8 cellular contexts compared by ENCODE assay signal in the genomic region with DNA sequence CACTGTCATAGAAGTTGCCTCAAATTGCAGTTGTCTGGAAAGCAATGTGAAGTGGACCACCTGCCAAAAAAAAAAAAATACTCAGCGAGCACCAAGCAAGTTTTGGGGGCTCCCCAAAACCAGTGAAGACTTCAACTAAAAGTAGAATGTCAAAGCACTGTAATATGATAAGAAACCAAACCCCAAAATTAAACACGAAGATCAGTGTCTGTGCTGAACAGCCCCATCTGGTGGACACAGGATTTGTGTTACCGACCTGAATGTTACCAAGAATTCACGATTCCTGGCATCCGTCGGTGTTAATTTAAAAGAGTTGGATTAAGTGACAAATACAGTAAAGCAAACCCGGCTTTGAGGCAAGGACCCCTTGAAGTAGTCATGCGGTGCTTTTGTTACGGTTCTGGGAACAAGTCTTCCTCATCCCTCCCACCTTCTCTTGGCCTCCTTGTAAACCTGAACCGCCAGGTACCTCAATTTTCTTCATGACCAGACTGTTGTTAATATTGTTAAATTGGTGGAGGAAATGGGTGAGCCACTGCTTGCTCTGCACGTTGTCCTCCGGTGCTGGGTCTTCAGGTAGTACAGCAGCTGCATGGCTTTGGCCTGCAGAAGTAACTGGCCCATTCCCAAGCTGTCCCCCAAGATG. TPM values are rescaled to one million over a fixed set of nuclear protein-coding genes. Genes with fewer than 3 reads are reported as not detected.
DNase-seq lines count a peak whose midpoint lies in the region; ATAC-seq, FAIRE-seq and TF ChIP-seq lines count a peak whose summit lies in the region.

No MANE protein-coding gene starts in this region.

- no peak overlapping the region for H3K9ac ChIP-seq in NT2/D1 (ENCODE audit: insufficient read length, low read depth)

- H3K4me2 ChIP-seq in A549 = peak overlapping the region; percentile 49

- H3K4me3 ChIP-seq in A549 = no peak overlapping the region
- H3K4me3 ChIP-seq in GM12875 (ENCODE audit: low read depth, low read length) = no peak overlapping the region
- H3K4me3 ChIP-seq in NT2/D1 (ENCODE audit: insufficient read length, low read depth) = no peak overlapping the region
- H3K4me3 ChIP-seq in upper lobe of left lung = no peak overlapping the region

- no peak for TF ChIP-seq EP300 in A549 (IDR thresholded peaks at IDR 0.05)
- TF ChIP-seq EP300 in upper lobe of left lung (IDR thresholded peaks at IDR 0.05) = no peak

- TF ChIP-seq CTCF in A549 (IDR thresholded peaks at IDR 0.05) (peak; percentile 87), GM12875 (IDR thresholded peaks at IDR 0.05; ENCODE audit: borderline replicate concordance, insufficient read depth, low read depth, low read length) (peak; percentile 66; the same call in 1 of the 2 replicates), upper lobe of left lung (IDR thresholded peaks at IDR 0.05) (peak; percentile 45 to 69 (median 58))

- no peak for TF ChIP-seq POLR2A in A549 (IDR thresholded peaks at IDR 0.05; ENCODE audit: low read length)
- TF ChIP-seq POLR2A in upper lobe of left lung (IDR thresholded peaks at IDR 0.05) = no peak

- H3K27ac ChIP-seq in A549 = no peak overlapping the region
- no peak overlapping the region for H3K27ac ChIP-seq in upper lobe of left lung

- no peak for FAIRE-seq in A549 (lab: Jason Lieb, UNC)

- 16% methylated on average over 12 of the region's 12 CpGs for WGBS in A549 (ENCODE audit: missing lambda C conversion rate)
- WGBS in upper lobe of left lung, 2 donors = 19 to 31% methylated on average over 12 of the region's 12 CpGs

- no peaks in the 10 kb centered on the region for H3K36me3 Mint-ChIP-seq in activated T-cell treated with anti-CD3 and anti-CD28 coated beads, Interleukin-2, amount 50 U/mL, for 24 hours (ENCODE audit: low read depth)

- POLR2A ChIA-PET in A549 (lab: Yijun Ruan, JAX) = no interaction called here

- H3K4me1 ChIP-seq in A549 (no peaks in the 10 kb centered on the region), NT2/D1 (ENCODE audit: insufficient read depth, insufficient read length) (no peaks in the 10 kb centered on the region), upper lobe of left lung (peaks cover 5 to 20% (median 13%) of the 10 kb centered on the region in 4 donors)

- H3K27me3 ChIP-seq in NT2/D1 (ENCODE audit: insufficient read depth, insufficient read length) (no peaks in the 10 kb centered on the region), upper lobe of left lung (peaks cover 0 to 13% (median 5%) of the 10 kb centered on the region in 4 donors)

- H3K9me3 ChIP-seq in A549 (no peaks in the 10 kb centered on the region), NT2/D1 (ENCODE audit: insufficient read depth, low read length) (no peaks in the 10 kb centered on the region), upper lobe of left lung (no peaks in the 10 kb centered on the region)

- H3K36me3 ChIP-seq in NT2/D1 (ENCODE audit: insufficient read depth, insufficient read length, low read length) (no peaks in the 10 kb centered on the region), upper lobe of left lung (no peaks in the 10 kb centered on the region)

- H3K4me1 Mint-ChIP-seq in activated T-cell treated with anti-CD3 and anti-CD28 coated beads, Interleukin-2, amount 50 U/mL, for 24 hours (ENCODE audit: low read depth) = peaks cover 16% of the 10 kb centered on the region

- H3K4me3 Mint-ChIP-seq in activated T-cell treated with anti-CD3 and anti-CD28 coated beads, Interleukin-2, amount 50 U/mL, for 24 hours = peak overlapping the region; percentile 66

- peaks cover 28% of the 10 kb centered on the region for H3K27me3 Mint-ChIP-seq in activated T-cell treated with anti-CD3 and anti-CD28 coated beads, Interleukin-2, amount 50 U/mL, for 24 hours

- peak overlapping the region; percentile 18 for H3K27ac Mint-ChIP-seq in activated T-cell treated with anti-CD3 and anti-CD28 coated beads, Interleukin-2, amount 50 U/mL, for 24 hours

- ATAC-seq in A549 (peak; percentile 43 to 80; a peak in 4 of 6 replicates), upper lobe of left lung (ENCODE audit: low FRiP score in 2 of 2) (peak; percentile 57 to 76), GM19328 (IDR thresholded peaks at IDR 0.05; ENCODE audit: unreplicated experiment) (no peak)

- DNase-seq in A549 (ENCODE audit: low read depth in 1 of 2, low spot score in 1 of 2) = peak; percentile 28 to 61
- DNase-seq in NT2/D1 (ENCODE audit: low read depth, low spot score) = peak; percentile 18
- peak; percentile 40 for DNase-seq in activated T-cell treated with anti-CD3 and anti-CD28 coated beads, Interleukin-2, amount 50 U/mL, for 24 hours
- peak; percentile 78 for DNase-seq in fibroblast of peridontal ligament (ENCODE audit: extremely low read depth)
- peak in 34 of 56 donors; percentile 1 to 80 (median 17) for DNase-seq in nucleus accumbens (lab: John Stamatoyannopoulos, UW)
- DNase-seq in upper lobe of left lung = peak in 1 of 2 donors; percentile 36

- TF ChIP-seq RAD21 in A549 (conservative IDR thresholded peaks at IDR 0.05 in 1 of 2, IDR thresholded peaks at IDR 0.05 in 1 of 2) = peak; percentile 63 to 71

- CTCF ChIA-PET in A549 (lab: Yijun Ruan, JAX) = interaction anchor here (0.7 to 2.1 kb wide), 13 partner anchors 10 to 318 kb away, joined by 3 to 7 read pairs (median 4); no protein-coding TSS in a partner anchor

- no peaks in the 10 kb centered on the region for H3K9me3 Mint-ChIP-seq in activated T-cell treated with anti-CD3 and anti-CD28 coated beads, Interleukin-2, amount 50 U/mL, for 24 hours

TF ChIP-seq in A549, 52 proteins besides CTCF, POLR2A, EP300 and RAD21:
- TF ChIP-seq MYC (IDR thresholded peaks at IDR 0.05; ENCODE audit: borderline replicate concordance, low read length) (no peak), CBX8 (IDR thresholded peaks at IDR 0.05) (no peak), SMC3 (IDR thresholded peaks at IDR 0.05) (peak; percentile 89), FOXS1 (CRISPR knock-in tag; IDR thresholded peaks at IDR 0.05) (no peak)
- TF ChIP-seq, protein P1, sequence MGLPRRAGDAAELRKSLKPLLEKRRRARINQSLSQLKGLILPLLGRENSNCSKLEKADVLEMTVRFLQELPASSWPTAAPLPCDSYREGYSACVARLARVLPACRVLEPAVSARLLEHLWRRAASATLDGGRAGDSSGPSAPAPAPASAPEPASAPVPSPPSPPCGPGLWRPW (IDR thresholded peaks at IDR 0.05) = no peak

RNA-seq across cellular contexts. Expression of a gene that starts 31.3 kb away (rescaled TPM):
- polyA plus RNA-seq in A549 (2011; rRNA removed) (129 and 253 TPM in 2 replicates), A549 (2017; fragmentation: RNase III; extraction: RNeasy Plus Mini Kit Qiagen cat#74134 plus additional on column Dnase treatment) (246 to 255 TPM (median 253 TPM) in 3 replicates)
- 56.1 and 78.0 TPM in 2 replicates for polyA plus RNA-seq in A549 (2012; cell fraction: cytosol; rRNA removed)
- 29.5 and 55.5 TPM in 2 replicates for polyA plus RNA-seq in A549 (2012; cell fraction: nucleus; rRNA removed)
- 17.1 and 28.3 TPM in 2 replicates for polyA minus RNA-seq in A549 (2011; rRNA and poly(A)+ RNA removed)
- total RNA-seq in upper lobe of left lung = 100 to 1,000 TPM in 1 of 6 donors, 10 to 100 TPM in 5; 29.3 to 111 (median 55.7) TPM

RNA-seq across cellular contexts. Expression of a gene that starts 33.7 kb away (rescaled TPM):
- 19.6 and 22.9 TPM in 2 replicates for polyA plus RNA-seq in A549 (2011; rRNA removed)
- 5.0 and 7.0 TPM in 2 replicates for polyA plus RNA-seq in A549 (2012; cell fraction: cytosol; rRNA removed)
- polyA plus RNA-seq in A549 (2012; cell fraction: nucleus; rRNA removed) = 2.3 and 2.9 TPM in 2 replicates
- 10.1 to 11.0 TPM (median 10.8 TPM) in 3 replicates for polyA plus RNA-seq in A549 (2017; fragmentation: RNase III; extraction: RNeasy Plus Mini Kit Qiagen cat#74134 plus additional on column Dnase treatment)
- polyA minus RNA-seq in A549 (2011; rRNA and poly(A)+ RNA removed) = 8.4 and 10.5 TPM in 2 replicates
- 10 to 100 TPM in 1 of 6 donors, 1 to 10 TPM in 5; 6.0 to 10.0 (median 7.7) TPM for total RNA-seq in upper lobe of left lung

RNA-seq across cellular contexts. Expression of a gene that starts 57.3 kb away (rescaled TPM):
- polyA plus RNA-seq in A549 (2011; rRNA removed) (58.1 and 86.9 TPM in 2 replicates), A549 (2017; fragmentation: RNase III; extraction: RNeasy Plus Mini Kit Qiagen cat#74134 plus additional on column Dnase treatment) (97.6 to 112 TPM (median 105 TPM) in 3 replicates)
- polyA plus RNA-seq in A549 (2012; cell fraction: cytosol; rRNA removed) = 36.9 and 46.4 TPM in 2 replicates
- polyA plus RNA-seq in A549 (2012; cell fraction: nucleus; rRNA removed) = 8.3 and 14.7 TPM in 2 replicates
- 8.3 and 12.0 TPM in 2 replicates for polyA minus RNA-seq in A549 (2011; rRNA and poly(A)+ RNA removed)
- total RNA-seq in upper lobe of left lung = 10 to 100 TPM; 13.4 to 37.1 (median 31.2) TPM

RNA-seq across cellular contexts. Expression of a gene that starts 59.9 kb away (rescaled TPM):
- 21.1 and 23.1 TPM in 2 replicates for polyA plus RNA-seq in A549 (2011; rRNA removed)
- polyA plus RNA-seq in A549 (2012; cell fraction: cytosol; rRNA removed) = 3.7 and 4.0 TPM in 2 replicates
- polyA plus RNA-seq in A549 (2012; cell fraction: nucleus; rRNA removed) = 4.3 and 6.0 TPM in 2 replicates
- polyA plus RNA-seq in A549 (2017; fragmentation: RNase III; extraction: RNeasy Plus Mini Kit Qiagen cat#74134 plus additional on column Dnase treatment) = 10.3 to 11.1 TPM (median 11.0 TPM) in 3 replicates
- polyA minus RNA-seq in A549 (2011; rRNA and poly(A)+ RNA removed) = 21.6 and 23.6 TPM in 2 replicates
- 100 to 1,000 TPM in 2 of 6 donors, 10 to 100 TPM in 4; 27.8 to 126 (median 44.7) TPM for total RNA-seq in upper lobe of left lung
